In the genomic region with DNA sequence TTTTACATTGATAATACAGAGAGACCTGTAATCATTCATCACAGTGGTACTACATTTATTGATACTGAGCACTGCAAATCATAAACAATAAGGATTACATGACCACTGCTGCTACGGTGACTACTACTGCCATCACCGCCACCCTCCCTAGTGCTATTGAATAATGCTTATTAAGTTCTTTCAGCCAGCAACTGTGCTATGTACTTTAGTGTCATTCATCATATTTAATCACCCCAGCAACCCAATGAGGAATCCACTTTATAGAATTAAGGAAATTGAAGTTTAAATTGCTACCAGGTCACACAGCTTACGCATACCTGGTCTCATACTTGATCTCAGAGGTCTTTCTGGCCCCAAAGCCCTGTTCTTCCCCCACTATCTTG, we compare ENCODE assay signal across 20 cellular contexts.
A peak's percentile ranks its signal among the peaks of the same experiment; 100 is the strongest.
DNase-seq lines count a peak whose midpoint lies in the region; ATAC-seq and TF ChIP-seq lines count a peak whose summit lies in the region.
"Had no signal": no experiment of that assay in that cellular context is flagged by ENCODE, and none has a peak within 500 bp of the region (broad histone marks: within the 10 kb centered on the region; RNA-seq: fewer than 3 reads in every experiment).

No MANE protein-coding gene starts in this region.

- no peak overlapping the region for H3K4me3 ChIP-seq in cardiac muscle cell
- H3K4me3 ChIP-seq in Panc1 (ENCODE audit: low read depth in 2 of 2, low read length in 2 of 2): no peak overlapping the region
- H3K4me3 ChIP-seq: SK-N-MC, upper lobe of left lung had no signal

- no TSS peak for BruUV-seq in Panc1 (replicated peaks; lab: Mats Ljungman, UMichigan)

- H3K36me3 ChIP-seq in cardiac muscle cell (no peaks in the 10 kb centered on the region), Panc1 (ENCODE audit: control insufficient read depth, insufficient read depth, low read length) (no peaks in the 10 kb centered on the region; the same call in 1 of the 2 replicates)
- H3K36me3 ChIP-seq: upper lobe of left lung had no signal

- DNase-seq in cardiac muscle cell (ENCODE audit: low read depth in 1 of 2, low spot score in 1 of 2) (no peak), Right ventricle myocardium inferior (ENCODE audit: missing footprints) (no peak), Panc1 (ENCODE audit: low read depth, low spot score) (no peak), epithelial cell of prostate (ENCODE audit: low read depth, low spot score) (no peak), progenitor cell of endocrine pancreas (ENCODE audit: low spot score, unreplicated experiment) (no peak), T-helper 17 cell (no peak), hepatic stellate cell (ENCODE audit: low spot score) (no peak)
- DNase-seq: activated CD4-positive, alpha-beta T cell treated with anti-CD3 and anti-CD28 coated beads, Interleukin-2, amount 10 ng/mL, durations not matched to agents 24 days and 14 days; activated naive CD4-positive, alpha-beta T cell treated with anti-CD3 and anti-CD28 coated beads for 36 hours; activated T-cell treated with anti-CD3 and anti-CD28 coated beads, Interleukin-2, amount 50 U/mL, for 72 hours; CD8-positive, alpha-beta T cell; cortex of kidney; DMS153; head of caudate nucleus; NCI-H526 treated with DMSO at 0.1 percent for 48 hours; upper lobe of left lung had no signal

- H3K27ac ChIP-seq in cardiac muscle cell: peak overlapping the region; percentile 33
- H3K27ac ChIP-seq in Panc1 (ENCODE audit: low read length): peak overlapping the region; percentile 31
- H3K27ac ChIP-seq in epithelial cell of prostate: peak overlapping the region; percentile 93
- H3K27ac ChIP-seq: KMS-11, SK-N-MC, upper lobe of left lung, VCaP had no signal

- H3K36me3 Mint-ChIP-seq in progenitor cell of endocrine pancreas (ENCODE audit: insufficient read depth) (peaks cover 9% of the 10 kb centered on the region), T-helper 17 cell (ENCODE audit: low read depth) (no peaks in the 10 kb centered on the region)
- H3K36me3 Mint-ChIP-seq: CD8-positive, alpha-beta T cell had no signal

- CTCF ChIA-PET in Panc1 (lab: Charles Lee): no interaction called here

- no peak for TF ChIP-seq CTCF in cardiac muscle cell (IDR thresholded peaks at IDR 0.05; ENCODE audit: low read depth, low read length)
- TF ChIP-seq CTCF in Panc1 (IDR thresholded peaks at IDR 0.05): no peak
- TF ChIP-seq CTCF in progenitor cell of endocrine pancreas (IDR thresholded peaks at IDR 0.05; ENCODE audit: unreplicated experiment): no peak

- ATAC-seq in Right ventricle myocardium inferior (no peak), Panc1 (peak; percentile 25; the same call in 1 of the 2 replicates), T-helper 17 cell (no peak), GM18861 (IDR thresholded peaks at IDR 0.05; ENCODE audit: unreplicated experiment) (no peak)
- ATAC-seq: activated T-cell treated with anti-CD3 and anti-CD28 coated beads, Interleukin-2, amount 50 U/mL, for 72 hours; CD8-positive, alpha-beta T cell had no signal

- peaks cover 61% of the 10 kb centered on the region for H3K4me1 Mint-ChIP-seq in progenitor cell of endocrine pancreas (ENCODE audit: low read depth)
- H3K4me1 Mint-ChIP-seq in T-helper 17 cell: no peaks in the 10 kb centered on the region
- H3K4me1 Mint-ChIP-seq: activated CD4-positive, alpha-beta T cell treated with anti-CD3 and anti-CD28 coated beads, Interleukin-2, amount 10 ng/mL, durations not matched to agents 24 days and 14 days had no signal

- no peaks in the 10 kb centered on the region for H3K27me3 ChIP-seq in cardiac muscle cell
- no peaks in the 10 kb centered on the region for H3K27me3 ChIP-seq in Panc1 (ENCODE audit: control insufficient read depth, insufficient read depth, low read length)
- H3K27me3 ChIP-seq: upper lobe of left lung had no signal

- in situ Hi-C loops in Panc1 (cut with HindIII; ENCODE audit: low pct_unique_long_range_greater_than_20kb, low sequenced_read_pairs): no loop called here

- peak overlapping the region; percentile 94 for H3K27ac Mint-ChIP-seq in progenitor cell of endocrine pancreas
- no peak overlapping the region for H3K27ac Mint-ChIP-seq in T-helper 17 cell
- H3K27ac Mint-ChIP-seq: activated CD4-positive, alpha-beta T cell treated with anti-CD3 and anti-CD28 coated beads, Interleukin-2, amount 10 ng/mL, durations not matched to agents 24 days and 14 days; activated naive CD4-positive, alpha-beta T cell treated with anti-CD3 and anti-CD28 coated beads for 36 hours; activated T-cell treated with anti-CD3 and anti-CD28 coated beads, Interleukin-2, amount 50 U/mL, for 72 hours; CD8-positive, alpha-beta T cell had no signal

- POLR2A ChIA-PET in Panc1 (lab: Charles Lee): interaction anchor here (0.6 kb wide), 1 partner anchor 70 kb away, joined by 6 read pairs; no protein-coding TSS in a partner anchor

- intact Hi-C loops in Right ventricle myocardium inferior (cut with DNase I) (no loop called here), Panc1 (cut with micrococcal nuclease; ENCODE audit: unreplicated experiment) (no loop called here)

- no peaks in the 10 kb centered on the region for H3K27me3 Mint-ChIP-seq in progenitor cell of endocrine pancreas
- H3K27me3 Mint-ChIP-seq in T-helper 17 cell: peaks cover 32% of the 10 kb centered on the region

- H3K9me3 ChIP-seq in cardiac muscle cell (ENCODE audit: low read depth) (no peaks in the 10 kb centered on the region), Panc1 (ENCODE audit: control insufficient read depth, insufficient read depth, low read depth, low read length) (no peaks in the 10 kb centered on the region), T-helper 17 cell (ENCODE audit: control insufficient read depth, low read length, poor library complexity, severe bottlenecking) (no peaks in the 10 kb centered on the region)
- H3K9me3 ChIP-seq: upper lobe of left lung had no signal

- H3K4me3 Mint-ChIP-seq in progenitor cell of endocrine pancreas (ENCODE audit: low read depth): no peak overlapping the region
- H3K4me3 Mint-ChIP-seq in T-helper 17 cell: no peak overlapping the region
- H3K4me3 Mint-ChIP-seq: activated CD4-positive, alpha-beta T cell treated with anti-CD3 and anti-CD28 coated beads, Interleukin-2, amount 10 ng/mL, durations not matched to agents 24 days and 14 days; activated naive CD4-positive, alpha-beta T cell treated with anti-CD3 and anti-CD28 coated beads for 36 hours; activated T-cell treated with anti-CD3 and anti-CD28 coated beads, Interleukin-2, amount 50 U/mL, for 72 hours; CD8-positive, alpha-beta T cell had no signal

- H3K4me1 ChIP-seq in cardiac muscle cell (ENCODE audit: low read depth): peaks cover 33% of the 10 kb centered on the region
- H3K4me1 ChIP-seq in Panc1 (ENCODE audit: control insufficient read depth, insufficient read depth, low read length): peaks cover 66% of the 10 kb centered on the region
- H3K4me1 ChIP-seq: upper lobe of left lung had no signal

- H3K9me3 Mint-ChIP-seq in progenitor cell of endocrine pancreas (ENCODE audit: low read depth): no peaks in the 10 kb centered on the region
- H3K9me3 Mint-ChIP-seq: activated CD4-positive, alpha-beta T cell treated with anti-CD3 and anti-CD28 coated beads, Interleukin-2, amount 10 ng/mL, durations not matched to agents 24 days and 14 days; activated naive CD4-positive, alpha-beta T cell treated with anti-CD3 and anti-CD28 coated beads for 36 hours; activated T-cell treated with anti-CD3 and anti-CD28 coated beads, Interleukin-2, amount 50 U/mL, for 72 hours; CD8-positive, alpha-beta T cell had no signal

Comparison
In these comparisons a context has a peak if more than half of its experiments do, and no peak if none do; other contexts are left out.
1. H3K27ac ChIP-seq: peak in every context shown above with its lines; median percentile 93 in epithelial cell of prostate; 33 in cardiac muscle cell; 31 in Panc1.